Comparison of ENCODE assay signal across 25 cellular contexts in genomic region chr3:42801784-42802183, GRCh38. TPM values are rescaled to one million over a fixed set of nuclear protein-coding genes. Genes with fewer than 3 reads are reported as not detected.
DNase-seq lines count a peak whose midpoint lies in the region; ATAC-seq and TF ChIP-seq lines count a peak whose summit lies in the region.
"Had no signal": no experiment of that assay in that cellular context is flagged by ENCODE, and none has a peak within 500 bp of the region (broad histone marks: within the 10 kb centered on the region; RNA-seq: fewer than 3 reads in every experiment).

No MANE protein-coding gene starts in this region.

- H3K27me3 ChIP-seq in DND-41 (ENCODE audit: insufficient read depth, low read length, poor library complexity) (peaks cover 2% of the 10 kb centered on the region), OCI-LY1 (ENCODE audit: insufficient read depth, low read length) (no peaks in the 10 kb centered on the region), esophagus muscularis mucosa (no peaks in the 10 kb centered on the region), neural progenitor cell (peaks cover 22% of the 10 kb centered on the region)
- H3K27me3 ChIP-seq: body of pancreas, thyroid gland had no signal

- TF ChIP-seq CTCF in DND-41 (IDR thresholded peaks at IDR 0.05; ENCODE audit: borderline replicate concordance, extremely low read depth, low read length, poor library complexity, severe bottlenecking) (no peak), OCI-LY1 (IDR thresholded peaks at IDR 0.05; ENCODE audit: low read length) (no peak), esophagus muscularis mucosa (IDR thresholded peaks at IDR 0.05) (no peak), neural progenitor cell (IDR thresholded peaks at IDR 0.05) (no peak)

- H3K4me2 ChIP-seq in DND-41 (ENCODE audit: insufficient read depth, low read length) (peak overlapping the region; percentile 93; the same call in 1 of the 2 replicates), OCI-LY1 (ENCODE audit: low read length) (peak overlapping the region; percentile 76), neural progenitor cell (peak overlapping the region; percentile 87)

- intact Hi-C loops in esophagus muscularis mucosa (cut with DNase I) = no loop called here
- intact Hi-C loops in activated CD4-positive, alpha-beta memory T cell treated with anti-CD3 and anti-CD28 coated beads for 36 hours (cut with micrococcal nuclease) = no loop called here

- no peak overlapping the region for H3K4me3 Mint-ChIP-seq in neural progenitor cell
- no peak overlapping the region for H3K4me3 Mint-ChIP-seq in activated CD4-positive, alpha-beta memory T cell treated with anti-CD3 and anti-CD28 coated beads for 36 hours
- no peak overlapping the region for H3K4me3 Mint-ChIP-seq in activated T-cell treated with anti-CD3 and anti-CD28 coated beads, Interleukin-2, amount 50 U/mL, for 72 hours
- H3K4me3 Mint-ChIP-seq: activated CD8-positive, alpha-beta memory T cell treated with anti-CD3 and anti-CD28 coated beads, Interleukin-2, amount 10 ng/mL, durations not matched to agents 7 days and 5 days; dendritic cell treated with granulocyte-macrophage colony-stimulating factor and Interleukin-4, amounts not matched to agents 40 ng/mL and 50 ng/mL, for 4 days had no signal

- no peak overlapping the region for H3K4me3 ChIP-seq in DND-41 (ENCODE audit: low read depth in 1 of 2, low read length in 2 of 2)
- no peak overlapping the region for H3K4me3 ChIP-seq in OCI-LY1 (ENCODE audit: low read depth, low read length, poor library complexity, severe bottlenecking)
- peak overlapping the region; percentile 78 to 90 (median 84) for H3K4me3 ChIP-seq in esophagus muscularis mucosa
- H3K4me3 ChIP-seq in neural progenitor cell = no peak overlapping the region
- H3K4me3 ChIP-seq: body of pancreas, thyroid gland had no signal

- no peak overlapping the region for H3K27ac Mint-ChIP-seq in neural progenitor cell
- H3K27ac Mint-ChIP-seq in activated CD4-positive, alpha-beta memory T cell treated with anti-CD3 and anti-CD28 coated beads for 36 hours = no peak overlapping the region
- H3K27ac Mint-ChIP-seq in activated T-cell treated with anti-CD3 and anti-CD28 coated beads, Interleukin-2, amount 50 U/mL, for 72 hours = no peak overlapping the region
- H3K27ac Mint-ChIP-seq: activated CD8-positive, alpha-beta memory T cell treated with anti-CD3 and anti-CD28 coated beads, Interleukin-2, amount 10 ng/mL, durations not matched to agents 7 days and 5 days; activated naive CD8-positive, alpha-beta T cell treated with anti-CD3 and anti-CD28 coated beads, Interleukin-2, amount 10 ng/mL, durations not matched to agents 7 days and 5 days; dendritic cell treated with granulocyte-macrophage colony-stimulating factor and Interleukin-4, amounts not matched to agents 40 ng/mL and 50 ng/mL, for 4 days; stimulated activated effector memory CD8-positive, alpha-beta T cell treated with anti-CD3 and anti-CD28 coated beads, Interleukin-12 subunit alpha, Interleukin-12 subunit beta, amount 100 ng/mL, for 72 hours had no signal

- H3K27me3 Mint-ChIP-seq in neural progenitor cell (ENCODE audit: insufficient read depth, low read depth) = peaks cover 4% of the 10 kb centered on the region
- peaks cover 4% of the 10 kb centered on the region for H3K27me3 Mint-ChIP-seq in activated CD4-positive, alpha-beta memory T cell treated with anti-CD3 and anti-CD28 coated beads for 36 hours
- peaks cover 16% of the 10 kb centered on the region for H3K27me3 Mint-ChIP-seq in activated T-cell treated with anti-CD3 and anti-CD28 coated beads, Interleukin-2, amount 50 U/mL, for 72 hours (ENCODE audit: low read depth)

- no peak for TF ChIP-seq EP300 in esophagus muscularis mucosa (IDR thresholded peaks at IDR 0.05)

- 90% methylated on average over 4 of the region's 4 CpGs for WGBS in esophagus muscularis mucosa

- CTCF ChIA-PET in activated CD4-positive, alpha-beta memory T cell treated with anti-CD3 and anti-CD28 coated beads for 36 hours (lab: Charles Lee) = no interaction called here

- H3K79me2 ChIP-seq in DND-41 (ENCODE audit: insufficient read depth, low read length) (peaks cover 51% of the 10 kb centered on the region), OCI-LY1 (ENCODE audit: insufficient read depth, low read length) (peaks cover 45% of the 10 kb centered on the region), neural progenitor cell (ENCODE audit: low read depth) (peaks cover 50% of the 10 kb centered on the region)

- H3K36me3 ChIP-seq in DND-41 (ENCODE audit: insufficient read depth, low read length) (no peaks in the 10 kb centered on the region), OCI-LY1 (ENCODE audit: insufficient read depth, low read length) (peaks cover 17% of the 10 kb centered on the region), esophagus muscularis mucosa (no peaks in the 10 kb centered on the region), neural progenitor cell (no peaks in the 10 kb centered on the region)
- H3K36me3 ChIP-seq: thyroid gland had no signal

- H3K9me2 ChIP-seq in OCI-LY1 (ENCODE audit: low read depth, low read length) = no peaks in the 10 kb centered on the region

- H3K4me1 ChIP-seq in DND-41 (ENCODE audit: insufficient read depth, low read length) (peaks cover 44% of the 10 kb centered on the region), OCI-LY1 (ENCODE audit: insufficient read depth, low read length, severe bottlenecking) (peaks cover 36% of the 10 kb centered on the region), esophagus muscularis mucosa (peaks cover 46 to 55% (median 50%) of the 10 kb centered on the region in 4 donors), neural progenitor cell (peaks cover 18% of the 10 kb centered on the region)
- H3K4me1 ChIP-seq: parathyroid adenoma had no signal

- H3K9me3 ChIP-seq in DND-41 (ENCODE audit: insufficient read depth, low read length, severe bottlenecking) = no peaks in the 10 kb centered on the region
- H3K9me3 ChIP-seq in OCI-LY1 (ENCODE audit: low read length) = no peaks in the 10 kb centered on the region
- H3K9me3 ChIP-seq in esophagus muscularis mucosa = no peaks in the 10 kb centered on the region
- H3K9me3 ChIP-seq in neural progenitor cell (ENCODE audit: low read depth) = no peaks in the 10 kb centered on the region
- H3K9me3 ChIP-seq: body of pancreas, thyroid gland had no signal

- no peaks in the 10 kb centered on the region for H3K9me3 Mint-ChIP-seq in neural progenitor cell
- H3K9me3 Mint-ChIP-seq in activated CD4-positive, alpha-beta memory T cell treated with anti-CD3 and anti-CD28 coated beads for 36 hours = no peaks in the 10 kb centered on the region
- H3K9me3 Mint-ChIP-seq in activated T-cell treated with anti-CD3 and anti-CD28 coated beads, Interleukin-2, amount 50 U/mL, for 72 hours = no peaks in the 10 kb centered on the region
- H3K9me3 Mint-ChIP-seq: CD8-positive, alpha-beta memory T cell; dendritic cell treated with granulocyte-macrophage colony-stimulating factor and Interleukin-4, amounts not matched to agents 40 ng/mL and 50 ng/mL, for 4 days; stimulated activated effector memory CD8-positive, alpha-beta T cell treated with anti-CD3 and anti-CD28 coated beads, Interleukin-12 subunit alpha, Interleukin-12 subunit beta, amount 100 ng/mL, for 72 hours had no signal

- no peak overlapping the region for H3K9ac ChIP-seq in DND-41 (ENCODE audit: low read depth, low read length)
- no peak overlapping the region for H3K9ac ChIP-seq in OCI-LY1 (ENCODE audit: low read length)
- H3K9ac ChIP-seq in neural progenitor cell = no peak overlapping the region
- H3K9ac ChIP-seq: parathyroid adenoma had no signal

- H2AFZ ChIP-seq in DND-41 (ENCODE audit: low read depth, low read length) = no peak overlapping the region
- no peak overlapping the region for H2AFZ ChIP-seq in OCI-LY1 (ENCODE audit: low read length)
- H2AFZ ChIP-seq in neural progenitor cell (replicated peaks) = no peak overlapping the region
- H2AFZ ChIP-seq: parathyroid adenoma had no signal

- peaks cover 16% of the 10 kb centered on the region for H3K36me3 Mint-ChIP-seq in neural progenitor cell
- H3K36me3 Mint-ChIP-seq in activated CD4-positive, alpha-beta memory T cell treated with anti-CD3 and anti-CD28 coated beads for 36 hours = peaks cover 11% of the 10 kb centered on the region
- H3K36me3 Mint-ChIP-seq in activated T-cell treated with anti-CD3 and anti-CD28 coated beads, Interleukin-2, amount 50 U/mL, for 72 hours (ENCODE audit: insufficient read depth in 2 of 2) = peaks cover 1 to 2% of the 10 kb centered on the region in 2 donors

- DNase-seq in DND-41 (no peak), esophagus muscularis mucosa (ENCODE audit: extremely low spot score) (no peak), neural progenitor cell (ENCODE audit: low spot score) (no peak), NCI-H2196 (lab: John Stamatoyannopoulos, UW; ENCODE audit: unreplicated experiment) (no peak)
- no peak for DNase-seq in activated CD4-positive, alpha-beta memory T cell treated with anti-CD3 and anti-CD28 coated beads for 36 hours
- no peak for DNase-seq in activated T-cell treated with anti-CD3 and anti-CD28 coated beads, Interleukin-2, amount 50 U/mL, for 72 hours
- DNase-seq: activated CD8-positive, alpha-beta memory T cell treated with anti-CD3 and anti-CD28 coated beads, Interleukin-2, amount 10 ng/mL, durations not matched to agents 7 days and 5 days; activated naive CD8-positive, alpha-beta T cell treated with anti-CD3 and anti-CD28 coated beads, Interleukin-2, amount 10 ng/mL, durations not matched to agents 7 days and 5 days; body of pancreas; CD8-positive, alpha-beta memory T cell; hippocampal formation; islet precursor cell; naive thymus-derived CD4-positive, alpha-beta T cell; NCI-H1092; NCI-H2029; RPMI8226; thyroid gland had no signal

- peaks cover 23% of the 10 kb centered on the region for H4K20me1 ChIP-seq in DND-41 (ENCODE audit: insufficient read depth, low read length)
- H4K20me1 ChIP-seq in OCI-LY1 (ENCODE audit: insufficient read depth, low read length) = no peaks in the 10 kb centered on the region
- H4K20me1 ChIP-seq in neural progenitor cell (ENCODE audit: low read depth) = peaks cover 7% of the 10 kb centered on the region

- no peak for TF ChIP-seq POLR2A in esophagus muscularis mucosa (IDR thresholded peaks at IDR 0.05; ENCODE audit: low read depth)

- H3F3A ChIP-seq in OCI-LY1 (ENCODE audit: insufficient read depth, low read length) = no peaks in the 10 kb centered on the region
- peaks cover 21% of the 10 kb centered on the region for H3F3A ChIP-seq in neural progenitor cell (ENCODE audit: low read depth)

- no peak for ATAC-seq in DND-41 (ENCODE audit: insufficient read depth, low read depth)
- no peak for ATAC-seq in GM18861 (IDR thresholded peaks at IDR 0.05; ENCODE audit: unreplicated experiment)
- ATAC-seq in activated T-cell treated with anti-CD3 and anti-CD28 coated beads, Interleukin-2, amount 50 U/mL, for 72 hours (replicated peaks in 1 of 2) = no peak
- ATAC-seq: activated CD8-positive, alpha-beta memory T cell treated with anti-CD3 and anti-CD28 coated beads, Interleukin-2, amount 10 ng/mL, durations not matched to agents 7 days and 5 days; body of pancreas; naive thymus-derived CD4-positive, alpha-beta T cell; stimulated activated effector memory CD8-positive, alpha-beta T cell treated with anti-CD3 and anti-CD28 coated beads, Interleukin-12 subunit alpha, Interleukin-12 subunit beta, amount 100 ng/mL, for 72 hours had no signal

- H3K4me1 Mint-ChIP-seq in neural progenitor cell = peaks cover 28% of the 10 kb centered on the region
- peaks cover 33% of the 10 kb centered on the region for H3K4me1 Mint-ChIP-seq in activated CD4-positive, alpha-beta memory T cell treated with anti-CD3 and anti-CD28 coated beads for 36 hours (ENCODE audit: low read depth)
- peaks cover 54% of the 10 kb centered on the region for H3K4me1 Mint-ChIP-seq in activated T-cell treated with anti-CD3 and anti-CD28 coated beads, Interleukin-2, amount 50 U/mL, for 72 hours (ENCODE audit: low read depth)

- H3K27ac ChIP-seq in DND-41 (ENCODE audit: low read length) (no peak overlapping the region), OCI-LY1 (ENCODE audit: low read depth, low read length, poor library complexity, severe bottlenecking) (no peak overlapping the region), esophagus muscularis mucosa (replicated peaks in 1 of 4) (peak overlapping the region; percentile 96 to 98 (median 98)), neural progenitor cell (no peak overlapping the region)
- H3K27ac ChIP-seq: parathyroid adenoma had no signal

- POLR2A ChIA-PET in activated CD4-positive, alpha-beta memory T cell treated with anti-CD3 and anti-CD28 coated beads for 36 hours (lab: Charles Lee) = no interaction called here

RNA-seq across cellular contexts. Expression of gene HIGD1A, which starts 2.5 kb away (rescaled TPM):
- total RNA-seq in esophagus muscularis mucosa = 100 to 1,000 TPM; 161 to 407 (median 272) TPM
- total RNA-seq in neural progenitor cell (ENCODE audit: low replicate concordance) = 110 and 181 TPM in 2 replicates
- 10 to 100 TPM; 63.7 to 68.4 TPM for total RNA-seq in activated CD4-positive, alpha-beta memory T cell treated with anti-CD3 and anti-CD28 coated beads for 36 hours
- total RNA-seq in activated T-cell treated with anti-CD3 and anti-CD28 coated beads, Interleukin-2, amount 50 U/mL, for 72 hours = 10 to 100 TPM; 54.0 to 63.8 TPM

RNA-seq across cellular contexts. Expression of gene ACKR2, which starts 7.5 kb away (rescaled TPM):
- total RNA-seq in esophagus muscularis mucosa (10 to 100 TPM in 1 of 4 donors, 1 to 10 TPM in 3; 2.5 to 15.9 (median 7.6) TPM), neural progenitor cell (ENCODE audit: low replicate concordance) (not detected in 2 replicates)
- under 1 TPM; 0.44 to 0.74 TPM for total RNA-seq in activated CD4-positive, alpha-beta memory T cell treated with anti-CD3 and anti-CD28 coated beads for 36 hours
- total RNA-seq in activated T-cell treated with anti-CD3 and anti-CD28 coated beads, Interleukin-2, amount 50 U/mL, for 72 hours = 1 to 10 TPM; 1.1 to 1.2 TPM
- total RNA-seq: endothelial cell of umbilical vein, HT1080, NCI-H460 had no signal

RNA-seq across cellular contexts. Expression of gene CCDC13, which starts 28.7 kb away (rescaled TPM):
- total RNA-seq in esophagus muscularis mucosa (1 to 10 TPM; 1.2 to 5.3 (median 3.9) TPM), neural progenitor cell (ENCODE audit: low replicate concordance) (1.1 TPM in 1 of 2 replicates, not detected in the other)
- under 1 TPM in 1 of 2 experiments, not detected in 1; 0.76 TPM for total RNA-seq in activated CD4-positive, alpha-beta memory T cell treated with anti-CD3 and anti-CD28 coated beads for 36 hours
- under 1 TPM; 0.32 to 0.70 TPM for total RNA-seq in activated T-cell treated with anti-CD3 and anti-CD28 coated beads, Interleukin-2, amount 50 U/mL, for 72 hours
- total RNA-seq: HT1080 had no signal

Comparison
In these comparisons a context has a peak if more than half of its experiments do, and no peak if none do; other contexts are left out.
1. H3K27ac ChIP-seq: peak in esophagus muscularis mucosa (4 of 4); none in DND-41 (single experiment), OCI-LY1 (single experiment) and neural progenitor cell (single experiment).
2. H3K4me3 ChIP-seq: peak in esophagus muscularis mucosa (4 of 4); none in DND-41 (0 of 2), OCI-LY1 (single experiment) and neural progenitor cell (single experiment).
3. Peak in every context shown above with its lines, with median percentiles within 50 percentile points of each other: H3K4me2 ChIP-seq.